ENCODE assay signal across 19 cellular contexts in the genomic region with DNA sequence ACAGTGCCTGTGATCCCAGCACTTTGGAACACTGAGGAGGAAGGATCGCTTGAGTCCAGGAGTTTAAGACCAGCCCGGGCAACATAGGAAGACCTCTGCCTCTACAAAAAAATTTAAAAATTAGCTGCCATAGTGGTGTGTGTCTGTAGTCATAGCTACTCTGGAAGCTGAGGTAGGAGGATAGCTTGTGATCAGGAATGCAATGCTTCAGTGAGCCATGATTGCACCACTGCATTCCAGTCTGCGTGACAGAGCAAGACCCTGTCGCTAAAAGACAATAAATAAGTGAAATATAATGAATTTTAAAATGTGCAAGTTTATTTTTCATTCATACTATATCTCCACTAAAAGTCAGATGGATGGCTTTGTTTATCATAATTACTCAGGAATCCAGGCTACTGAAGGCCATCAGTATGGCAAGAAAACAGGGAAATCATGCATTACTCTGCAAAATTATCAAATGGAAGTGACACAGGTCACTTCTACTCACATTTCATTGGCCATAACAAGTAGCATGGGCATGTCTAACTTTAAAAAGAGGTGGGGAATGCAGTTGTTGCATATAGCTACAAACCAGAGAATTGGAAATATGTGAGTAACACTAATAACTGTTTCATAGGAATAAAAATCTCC. TPM values are rescaled to one million over a fixed set of nuclear protein-coding genes. Genes with fewer than 3 reads are reported as not detected.
DNase-seq lines count a peak whose midpoint lies in the region; ATAC-seq lines count a peak whose summit lies in the region.
"Had no signal": no experiment of that assay in that cellular context is flagged by ENCODE, and none has a peak within 500 bp of the region (broad histone marks: within the 10 kb centered on the region; RNA-seq: fewer than 3 reads in every experiment).

No MANE protein-coding gene starts in this region.

- H4K8ac ChIP-seq in mesenchymal stem cell (ENCODE audit: low read length) = no peak overlapping the region

- H3K23ac ChIP-seq in mesenchymal stem cell (ENCODE audit: low read length in 2 of 2) = no peak overlapping the region

- H3K4me3 ChIP-seq in ACC112 (ENCODE audit: low read depth, low read length) (no peak overlapping the region), mesenchymal stem cell (ENCODE audit: insufficient read depth in 1 of 2, low read depth in 1 of 2, low read length in 2 of 2) (no peak overlapping the region)
- H3K4me3 ChIP-seq: A549, ovary had no signal

- DNase-seq in HK-2 (ENCODE audit: unreplicated experiment) (peak; percentile 45), dedifferentiated amniotic fluid mesenchymal stem cell (ENCODE audit: extremely low spot score) (peak; percentile 16), mesenchymal stem cell (peak; percentile 45), NOMO-1 treated with DMSO at 0.1 percent for 48 hours (lab: John Stamatoyannopoulos, UW; ENCODE audit: unreplicated experiment) (no peak), Ammon's horn (ENCODE audit: low spot score) (no peak), T-helper 9 cell (no peak)
- DNase-seq: activated CD4-positive, CD25-positive, alpha-beta regulatory T cell treated with anti-CD3 and anti-CD28 coated beads, Interleukin-2, amount 50 U/mL, for 72 hours; dermis blood vessel endothelial cell; hypothalamus; left colon; NCI-H187; NCI-H446 treated with DMSO at 0.1 percent for 48 hours; ovary; small intestine; stimulated activated naive CD4-positive, alpha-beta T cell had no signal

- H3K18ac ChIP-seq in mesenchymal stem cell (ENCODE audit: low read depth in 1 of 2, low read length in 2 of 2) = no peak overlapping the region

- H2BK15ac ChIP-seq in mesenchymal stem cell (ENCODE audit: low read depth, poor library complexity, severe bottlenecking) = no peak overlapping the region

- no peaks in the 10 kb centered on the region for H3K79me1 ChIP-seq in mesenchymal stem cell (replicated peaks; ENCODE audit: low read length, poor library complexity, severe bottlenecking)

- ATAC-seq in HG03442 (IDR thresholded peaks at IDR 0.05; ENCODE audit: unreplicated experiment) = no peak
- ATAC-seq: A549, left colon, Right ventricle myocardium inferior had no signal

- H3K14ac ChIP-seq in mesenchymal stem cell (ENCODE audit: low read length in 2 of 2) = no peak overlapping the region

- H3K9me3 ChIP-seq in mesenchymal stem cell (ENCODE audit: control insufficient read depth, low read length) = no peaks in the 10 kb centered on the region
- H3K9me3 ChIP-seq: A549, ovary had no signal

- no peak overlapping the region for H3K4me2 ChIP-seq in mesenchymal stem cell (ENCODE audit: low read length, poor library complexity, severe bottlenecking)
- H3K4me2 ChIP-seq: A549 had no signal

- H2BK5ac ChIP-seq in mesenchymal stem cell (ENCODE audit: low read depth, low read length, poor library complexity, severe bottlenecking) = no peak overlapping the region

- no peak overlapping the region for H3K4ac ChIP-seq in mesenchymal stem cell (ENCODE audit: low read depth in 1 of 2, low read length in 2 of 2)

- no peak overlapping the region for H4K91ac ChIP-seq in mesenchymal stem cell (ENCODE audit: low read length)

- H3K79me2 ChIP-seq in ACC112 (ENCODE audit: control insufficient read depth, insufficient read depth, low read length, unreplicated experiment) = no peaks in the 10 kb centered on the region

- H2AK5ac ChIP-seq in mesenchymal stem cell (ENCODE audit: low read length, severe bottlenecking) = no peak overlapping the region

- H3K4me1 ChIP-seq in ACC112 (ENCODE audit: control insufficient read depth, insufficient read depth, low read length, unreplicated experiment) (peaks cover 4% of the 10 kb centered on the region), mesenchymal stem cell (ENCODE audit: control insufficient read depth, insufficient read depth, low read depth, low read length) (no peaks in the 10 kb centered on the region)
- H3K4me1 ChIP-seq: A549 had no signal

- H3K27me3 ChIP-seq in ACC112 (ENCODE audit: insufficient read depth, low read length) (no peaks in the 10 kb centered on the region), mesenchymal stem cell (ENCODE audit: control insufficient read depth in 1 of 2, insufficient read depth in 1 of 2, low read length in 2 of 2) (no peaks in the 10 kb centered on the region)
- H3K27me3 ChIP-seq: ovary had no signal

- H3K36me3 ChIP-seq in ACC112 (ENCODE audit: insufficient read depth, low read length) (no peaks in the 10 kb centered on the region), mesenchymal stem cell (ENCODE audit: control insufficient read depth in 1 of 2, insufficient read depth in 2 of 2, low read depth in 1 of 2, low read length in 2 of 2) (no peaks in the 10 kb centered on the region)
- H3K36me3 ChIP-seq: ovary had no signal

- no peak overlapping the region for H2BK12ac ChIP-seq in mesenchymal stem cell (ENCODE audit: low read length in 2 of 2)

- WGBS in mesenchymal stem cell = 100% methylated on average over 1 of the region's 4 CpGs

- H2AFZ ChIP-seq in ACC112 (ENCODE audit: low read length, unreplicated experiment) (peak overlapping the region; percentile 17), mesenchymal stem cell (ENCODE audit: low read depth, low read length) (no peak overlapping the region)

- H2BK120ac ChIP-seq in mesenchymal stem cell (ENCODE audit: low read depth, low read length) = no peak overlapping the region

- H3K27ac ChIP-seq in ACC112 (ENCODE audit: low read depth, low read length) (no peak overlapping the region), mesenchymal stem cell (ENCODE audit: low read length, poor library complexity, severe bottlenecking) (no peak overlapping the region)
- H3K27ac ChIP-seq: A549, ovary had no signal

- H3K9ac ChIP-seq in mesenchymal stem cell (ENCODE audit: low read length) = no peak overlapping the region

RNA-seq across cellular contexts. Expression of gene FAM3C, which starts 32.9 kb away (rescaled TPM):
- polyA plus RNA-seq in mesenchymal stem cell (2013, experiment 1 of 2) = 63.2 TPM
- 59.6 TPM for polyA plus RNA-seq in mesenchymal stem cell (2013, experiment 2 of 2)

Comparison
In these comparisons a context has a peak if more than half of its experiments do, and no peak if none do; other contexts are left out.
1. DNase-seq: peak in HK-2 (single experiment), dedifferentiated amniotic fluid mesenchymal stem cell (single experiment) and mesenchymal stem cell (single experiment); none in NOMO-1 treated with DMSO at 0.1 percent for 48 hours (single experiment), Ammon's horn (single experiment) and T-helper 9 cell (single experiment).